In the genomic region with DNA sequence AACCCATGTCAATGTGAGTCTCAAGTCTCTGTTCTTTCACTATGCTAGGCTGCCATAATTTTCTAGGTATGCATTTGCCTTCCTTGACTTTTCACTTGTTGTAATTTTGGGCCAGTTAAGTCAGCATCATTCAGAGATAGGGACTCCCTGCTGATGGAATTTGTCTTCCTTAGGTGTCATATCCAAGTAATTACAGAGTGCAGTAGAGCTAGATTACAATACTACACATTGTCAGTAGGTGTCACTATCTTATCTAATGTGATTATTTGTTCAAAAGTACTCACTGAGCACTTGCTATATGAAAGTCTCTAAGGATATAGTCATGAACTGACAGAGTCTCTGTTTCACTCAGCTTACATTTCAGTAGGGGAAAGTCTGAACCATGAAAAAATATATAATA, we compare ENCODE assay signal across 20 cellular contexts. TPM values are rescaled to one million over a fixed set of nuclear protein-coding genes. Genes with fewer than 3 reads are reported as not detected.
DNase-seq lines count a peak whose midpoint lies in the region; ATAC-seq and TF ChIP-seq lines count a peak whose summit lies in the region.
"Had no signal": no experiment of that assay in that cellular context is flagged by ENCODE, and none has a peak within 500 bp of the region (broad histone marks: within the 10 kb centered on the region; RNA-seq: fewer than 3 reads in every experiment).

No MANE protein-coding gene starts in this region.

- TF ChIP-seq CTCF in C4-2B (conservative IDR thresholded peaks at IDR 0.05) (peak; percentile 44), hepatocyte (IDR thresholded peaks at IDR 0.05; ENCODE audit: poor library complexity) (peak; percentile 6)

- DNase-seq in GM23248, result peak; percentile 6
- DNase-seq in RKO (ENCODE audit: low spot score), result peak; percentile 19
- no peak for DNase-seq in hepatocyte (ENCODE audit: low spot score)
- no peak for DNase-seq in foreskin melanocyte
- DNase-seq in NCI-H2029 treated with DMSO at 0.1 percent for 48 hours (lab: John Stamatoyannopoulos, UW), result no peak
- DNase-seq in NCI-H187 treated with DMSO at 0.1 percent for 48 hours (lab: John Stamatoyannopoulos, UW), result no peak
- DNase-seq: activated CD4-positive, alpha-beta T cell treated with anti-CD3 and anti-CD28 coated beads for 4 hours; activated naive CD4-positive, alpha-beta T cell treated with anti-CD3 and anti-CD28 coated beads for 36 hours; body of pancreas; Caco-2; effector memory CD4-positive, alpha-beta T cell; HCEC 1CT; NCI-H146; NCI-H510A; upper lobe of left lung had no signal

- ATAC-seq in HG03175 (IDR thresholded peaks at IDR 0.05; ENCODE audit: unreplicated experiment), result no peak
- ATAC-seq: body of pancreas, sciatic nerve had no signal

- H3K36me3 ChIP-seq in GM23248 (ENCODE audit: low read depth) (no peaks in the 10 kb centered on the region), hepatocyte (replicated peaks; ENCODE audit: insufficient read depth, low read depth) (no peaks in the 10 kb centered on the region)
- H3K36me3 ChIP-seq: neutrophil, upper lobe of left lung had no signal

- H4K20me1 ChIP-seq in GM23248 (ENCODE audit: insufficient read depth) (no peaks in the 10 kb centered on the region), hepatocyte (ENCODE audit: insufficient read depth, poor library complexity, severe bottlenecking) (no peaks in the 10 kb centered on the region)

- H3K79me2 ChIP-seq in GM23248 (ENCODE audit: insufficient read depth) (no peaks in the 10 kb centered on the region), hepatocyte (no peaks in the 10 kb centered on the region)

- H3K9ac ChIP-seq in GM23248, result no peak overlapping the region

- H3K27me3 ChIP-seq in GM23248 (replicated peaks; ENCODE audit: insufficient read depth), result peaks cover 7% of the 10 kb centered on the region; the same call in 1 of the 2 replicates
- no peaks in the 10 kb centered on the region for H3K27me3 ChIP-seq in hepatocyte
- H3K27me3 ChIP-seq: body of pancreas, neutrophil, upper lobe of left lung had no signal

- H3K4me2 ChIP-seq in GM23248 (ENCODE audit: unreplicated experiment), result no peak overlapping the region
- H3K4me2 ChIP-seq in hepatocyte, result no peak overlapping the region

- H3K4me1 ChIP-seq in GM23248 (ENCODE audit: insufficient read depth), result no peaks in the 10 kb centered on the region
- no peaks in the 10 kb centered on the region for H3K4me1 ChIP-seq in hepatocyte (ENCODE audit: insufficient read depth)
- H3K4me1 ChIP-seq: body of pancreas, Caco-2, upper lobe of left lung had no signal

- no peaks in the 10 kb centered on the region for H3K9me2 ChIP-seq in GM23248 (ENCODE audit: insufficient read depth)
- no peaks in the 10 kb centered on the region for H3K9me2 ChIP-seq in hepatocyte (replicated peaks; ENCODE audit: insufficient read depth)

- no peak overlapping the region for H2AFZ ChIP-seq in GM23248
- no peak overlapping the region for H2AFZ ChIP-seq in hepatocyte

- no peak overlapping the region for H3K4me3 ChIP-seq in GM23248
- H3K4me3 ChIP-seq in hepatocyte, result no peak overlapping the region
- H3K4me3 ChIP-seq: body of pancreas, upper lobe of left lung had no signal

- in situ Hi-C loops in GM23248 (cut with MboI), result no loop called here

- H3K27ac ChIP-seq in C4-2B, result no peak overlapping the region
- H3K27ac ChIP-seq in GM23248, result no peak overlapping the region
- H3K27ac ChIP-seq in hepatocyte, result no peak overlapping the region
- H3K27ac ChIP-seq: body of pancreas, neutrophil, upper lobe of left lung had no signal

- H3F3A ChIP-seq in GM23248 (ENCODE audit: insufficient read depth), result no peaks in the 10 kb centered on the region

- H3K9me3 ChIP-seq in GM23248 (ENCODE audit: low read depth) (no peaks in the 10 kb centered on the region), hepatocyte (ENCODE audit: low read depth) (no peaks in the 10 kb centered on the region)
- H3K9me3 ChIP-seq: body of pancreas, neutrophil, upper lobe of left lung had no signal

RNA-seq across cellular contexts. Expression of a gene that starts 25.0 kb away (rescaled TPM):
- not detected in 2 replicates for total RNA-seq in GM23248 (2014; rRNA removed; shearing (Covaris generic))
- polyA plus RNA-seq in GM23248 (2016; fragmentation: Nextera tagmentation; extraction: Ambion mirVana) (0.39 and 0.75 TPM in 2 replicates), hepatocyte (0.98 and 1.3 TPM in 2 replicates)
- total RNA-seq in hepatocyte, result 0.40 and 0.48 TPM in 2 replicates
- total RNA-seq: activated naive CD4-positive, alpha-beta T cell treated with anti-CD3 and anti-CD28 coated beads for 36 hours; body of pancreas; Caco-2; T-helper 2 cell treated with Interferon-gamma antibody and Interleukin-4, amounts not matched to agents 100 ng/mL and 5 ng/mL, for 36 hours had no signal

Comparison
In these comparisons a context has a peak if more than half of its experiments do, and no peak if none do; other contexts are left out.
1. DNase-seq: peak in GM23248 (single experiment) and RKO (single experiment); none in hepatocyte (single experiment), foreskin melanocyte (single experiment), NCI-H2029 treated with DMSO at 0.1 percent for 48 hours (single experiment) and NCI-H187 treated with DMSO at 0.1 percent for 48 hours (single experiment).